In the genomic region with DNA sequence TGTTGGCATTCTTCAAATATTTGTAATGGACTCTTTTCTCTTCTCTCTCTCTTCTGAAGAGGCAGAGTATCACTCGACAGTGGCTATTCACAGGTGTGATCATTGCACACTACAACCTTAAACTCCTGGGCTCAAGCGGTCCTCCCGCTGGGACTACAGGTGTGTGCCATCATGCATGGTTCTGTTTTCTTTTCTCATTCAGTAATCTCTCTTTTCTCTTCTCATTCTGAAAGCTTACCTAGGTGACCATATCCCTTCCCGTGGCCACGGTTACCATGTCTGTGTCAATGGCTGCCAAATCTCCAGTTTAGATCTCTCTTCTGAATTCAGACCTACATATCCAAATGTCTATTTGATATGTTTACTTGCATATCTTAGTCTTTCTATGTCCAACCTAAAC, we compare ENCODE assay signal across 1 cellular context.
TF ChIP-seq lines count a peak whose summit lies in the region.

No MANE protein-coding gene starts in this region.

TF ChIP-seq in SK-N-SH, 30 proteins besides CTCF, POLR2A, EP300 and RAD21 (continued from another document):
- TF ChIP-seq, protein P1, sequence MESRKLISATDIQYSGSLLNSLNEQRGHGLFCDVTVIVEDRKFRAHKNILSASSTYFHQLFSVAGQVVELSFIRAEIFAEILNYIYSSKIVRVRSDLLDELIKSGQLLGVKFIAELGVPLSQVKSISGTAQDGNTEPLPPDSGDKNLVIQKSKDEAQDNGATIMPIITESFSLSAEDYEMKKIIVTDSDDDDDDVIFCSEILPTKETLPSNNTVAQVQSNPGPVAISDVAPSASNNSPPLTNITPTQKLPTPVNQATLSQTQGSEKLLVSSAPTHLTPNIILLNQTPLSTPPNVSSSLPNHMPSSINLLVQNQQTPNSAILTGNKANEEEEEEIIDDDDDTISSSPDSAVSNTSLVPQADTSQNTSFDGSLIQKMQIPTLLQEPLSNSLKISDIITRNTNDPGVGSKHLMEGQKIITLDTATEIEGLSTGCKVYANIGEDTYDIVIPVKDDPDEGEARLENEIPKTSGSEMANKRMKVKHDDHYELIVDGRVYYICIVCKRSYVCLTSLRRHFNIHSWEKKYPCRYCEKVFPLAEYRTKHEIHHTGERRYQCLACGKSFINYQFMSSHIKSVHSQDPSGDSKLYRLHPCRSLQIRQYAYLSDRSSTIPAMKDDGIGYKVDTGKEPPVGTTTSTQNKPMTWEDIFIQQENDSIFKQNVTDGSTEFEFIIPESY (IDR thresholded peaks at IDR 0.05; ENCODE audit: borderline replicate concordance, low read depth): no peak
- TF ChIP-seq TCF12 (IDR thresholded peaks at IDR 0.05): no peak
- TF ChIP-seq MXI1 (IDR thresholded peaks at IDR 0.05; ENCODE audit: low read depth, low read length): no peak
- TF ChIP-seq, protein P2, sequence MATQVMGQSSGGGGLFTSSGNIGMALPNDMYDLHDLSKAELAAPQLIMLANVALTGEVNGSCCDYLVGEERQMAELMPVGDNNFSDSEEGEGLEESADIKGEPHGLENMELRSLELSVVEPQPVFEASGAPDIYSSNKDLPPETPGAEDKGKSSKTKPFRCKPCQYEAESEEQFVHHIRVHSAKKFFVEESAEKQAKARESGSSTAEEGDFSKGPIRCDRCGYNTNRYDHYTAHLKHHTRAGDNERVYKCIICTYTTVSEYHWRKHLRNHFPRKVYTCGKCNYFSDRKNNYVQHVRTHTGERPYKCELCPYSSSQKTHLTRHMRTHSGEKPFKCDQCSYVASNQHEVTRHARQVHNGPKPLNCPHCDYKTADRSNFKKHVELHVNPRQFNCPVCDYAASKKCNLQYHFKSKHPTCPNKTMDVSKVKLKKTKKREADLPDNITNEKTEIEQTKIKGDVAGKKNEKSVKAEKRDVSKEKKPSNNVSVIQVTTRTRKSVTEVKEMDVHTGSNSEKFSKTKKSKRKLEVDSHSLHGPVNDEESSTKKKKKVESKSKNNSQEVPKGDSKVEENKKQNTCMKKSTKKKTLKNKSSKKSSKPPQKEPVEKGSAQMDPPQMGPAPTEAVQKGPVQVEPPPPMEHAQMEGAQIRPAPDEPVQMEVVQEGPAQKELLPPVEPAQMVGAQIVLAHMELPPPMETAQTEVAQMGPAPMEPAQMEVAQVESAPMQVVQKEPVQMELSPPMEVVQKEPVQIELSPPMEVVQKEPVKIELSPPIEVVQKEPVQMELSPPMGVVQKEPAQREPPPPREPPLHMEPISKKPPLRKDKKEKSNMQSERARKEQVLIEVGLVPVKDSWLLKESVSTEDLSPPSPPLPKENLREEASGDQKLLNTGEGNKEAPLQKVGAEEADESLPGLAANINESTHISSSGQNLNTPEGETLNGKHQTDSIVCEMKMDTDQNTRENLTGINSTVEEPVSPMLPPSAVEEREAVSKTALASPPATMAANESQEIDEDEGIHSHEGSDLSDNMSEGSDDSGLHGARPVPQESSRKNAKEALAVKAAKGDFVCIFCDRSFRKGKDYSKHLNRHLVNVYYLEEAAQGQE (IDR thresholded peaks at IDR 0.05; ENCODE audit: low read depth, low read length): no peak
- TF ChIP-seq TAF1 (IDR thresholded peaks at IDR 0.05; ENCODE audit: borderline replicate concordance, low read depth, low read length): no peak
- no peak for TF ChIP-seq YY1 (IDR thresholded peaks at IDR 0.05; ENCODE audit: low read depth)
- TF ChIP-seq SMC3 (IDR thresholded peaks at IDR 0.05; ENCODE audit: low read depth, low read length): no peak
- no peak for TF ChIP-seq RXRA (IDR thresholded peaks at IDR 0.05; ENCODE audit: borderline replicate concordance, low read depth)
TF ChIP-seq in SK-N-SH: peak in this region for 0.
